In the genomic region with DNA sequence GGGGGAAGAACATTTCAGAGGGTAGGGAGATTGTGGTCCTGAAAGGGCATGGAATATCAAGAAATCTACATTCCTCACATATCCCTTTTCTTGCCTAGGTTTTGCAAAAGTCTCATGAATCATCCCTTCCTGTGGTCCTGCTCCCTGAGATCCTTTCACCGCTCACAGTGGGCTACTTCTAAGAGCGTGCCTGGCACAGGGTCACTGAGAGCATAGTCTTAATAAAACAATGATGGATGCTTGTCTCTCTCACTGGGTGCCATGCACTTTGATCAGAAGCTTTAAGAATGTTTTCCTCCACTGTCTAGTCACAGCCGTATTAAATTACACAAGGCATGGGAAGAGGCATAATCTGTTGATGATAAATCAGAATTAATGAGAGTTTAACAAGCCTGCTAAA, we compare ENCODE assay signal across 19 cellular contexts.
A peak's percentile ranks its signal among the peaks of the same experiment; 100 is the strongest.
DNase-seq lines count a peak whose midpoint lies in the region; ATAC-seq and TF ChIP-seq lines count a peak whose summit lies in the region.
"Had no signal": no experiment of that assay in that cellular context is flagged by ENCODE, and none has a peak within 500 bp of the region (broad histone marks: within the 10 kb centered on the region; RNA-seq: fewer than 3 reads in every experiment).

No MANE protein-coding gene starts in this region.

- 0 out of 2 replicates have a peak overlapping the region, but pooled peaks have one; percentile 12 for H3K27ac Mint-ChIP-seq in WTC11

- H3K36me3 Mint-ChIP-seq in WTC11, result peaks cover 3% of the 10 kb centered on the region; the same call in 1 of the 2 replicates

- TF ChIP-seq CTCF in A673 (conservative IDR thresholded peaks at IDR 0.05; ENCODE audit: low read depth, low read length) (no peak), WTC11 (IDR thresholded peaks at IDR 0.05) (no peak)

- no peak overlapping the region for H3K4me3 Mint-ChIP-seq in WTC11

- H3K9me3 ChIP-seq in A673 (ENCODE audit: low read depth, low read length, poor library complexity, severe bottlenecking) (peaks cover 27% of the 10 kb centered on the region), iPS-18a (ENCODE audit: control insufficient read depth, low read depth, low read length) (no peaks in the 10 kb centered on the region)

- no peak overlapping the region for H3K27ac ChIP-seq in A673 (ENCODE audit: low read depth, low read length, poor library complexity, severe bottlenecking)
- H3K27ac ChIP-seq in iPS-18a (ENCODE audit: low read length), result no peak overlapping the region
- H3K27ac ChIP-seq: C4-2B had no signal

- DNase-seq in A673 (ENCODE audit: low spot score), result peak; percentile 17
- DNase-seq in H7, result peak; percentile 25
- no peak for DNase-seq in WTC11 (ENCODE audit: low spot score)
- no peak for DNase-seq in SKM-1 (lab: John Stamatoyannopoulos, UW; ENCODE audit: unreplicated experiment)
- no peak for DNase-seq in DMS53 treated with DMSO at 0.1 percent for 48 hours (lab: John Stamatoyannopoulos, UW; ENCODE audit: unreplicated experiment)
- DNase-seq in C1 segment of cervical spinal cord (lab: John Stamatoyannopoulos, UW), result no peak
- no peak for DNase-seq in NCI-H2196 treated with DMSO at 0.1 percent for 48 hours (lab: John Stamatoyannopoulos, UW; ENCODE audit: unreplicated experiment)
- DNase-seq: DMS79, HCEC 1CT, NCI-H1105 treated with DMSO at 0.1 percent for 48 hours, NCI-H1694 treated with DMSO at 0.1 percent for 48 hours, NCI-H2227 treated with DMSO at 0.1 percent for 48 hours, NCI-H524 treated with DMSO at 0.1 percent for 48 hours, OCI-M1, SIG-M5, T-helper 1 cell had no signal

- H3K4me3 ChIP-seq in A673 (ENCODE audit: low read depth, low read length, poor library complexity, severe bottlenecking), result no peak overlapping the region
- no peak overlapping the region for H3K4me3 ChIP-seq in H7 (ENCODE audit: insufficient read depth, low read depth, low read length)
- H3K4me3 ChIP-seq in iPS-18a (ENCODE audit: low read length), result peak overlapping the region; percentile 33

- POLR2A ChIA-PET in A673 (lab: Charles Lee; ENCODE audit: low non-redundant PET) (no interaction called here), WTC11 (lab: Charles Lee) (interaction anchor here (0.8 kb wide), 1 partner anchor 39 kb away, joined by 3 read pairs; no protein-coding TSS in a partner anchor)

- intact Hi-C loops in A673 (cut with micrococcal nuclease; ENCODE audit: unreplicated experiment), result no loop called here

- H3K27me3 ChIP-seq in A673 (replicated peaks; ENCODE audit: insufficient read depth, low read depth, low read length, poor library complexity) (no peaks in the 10 kb centered on the region), H7 (ENCODE audit: control insufficient read depth, insufficient read depth, low read length) (no peaks in the 10 kb centered on the region), iPS-18a (ENCODE audit: control insufficient read depth, insufficient read depth, low read length) (peaks cover 8% of the 10 kb centered on the region)

- no peak overlapping the region for H3K9ac ChIP-seq in iPS-18a (ENCODE audit: low read length)

- H3K27me3 Mint-ChIP-seq in WTC11 (ENCODE audit: low read depth), result no peaks in the 10 kb centered on the region; the same call in 1 of the 2 replicates

- H3K9me3 Mint-ChIP-seq in WTC11, result peaks cover 7% of the 10 kb centered on the region

- peaks cover 67% of the 10 kb centered on the region for H3K4me1 Mint-ChIP-seq in WTC11

- no TSS peak for BruUV-seq in A673 (replicated peaks; lab: Mats Ljungman, UMichigan)

- ATAC-seq in WTC11, result peak; percentile 26
- ATAC-seq: SK-N-SH treated with all-trans-retinoic acid at 6 μM for 48 hours had no signal

- CTCF ChIA-PET in A673 (lab: Charles Lee) (no interaction called here), WTC11 (lab: Charles Lee) (interaction anchor here (1.2 kb wide), 1 partner anchor 47 kb away, joined by 4 read pairs; no protein-coding TSS in a partner anchor)

- no peaks in the 10 kb centered on the region for H3K4me1 ChIP-seq in A673 (ENCODE audit: insufficient read depth, low read length, poor library complexity, severe bottlenecking)
- H3K4me1 ChIP-seq in iPS-18a (ENCODE audit: control insufficient read depth, low read depth, low read length), result peaks cover 59% of the 10 kb centered on the region

- H3K36me3 ChIP-seq in A673 (ENCODE audit: insufficient read depth, low read length, poor library complexity, severe bottlenecking) (no peaks in the 10 kb centered on the region), H7 (replicated peaks; ENCODE audit: control insufficient read depth, insufficient read depth, low read length) (no peaks in the 10 kb centered on the region), iPS-18a (ENCODE audit: control insufficient read depth, low read depth, low read length) (no peaks in the 10 kb centered on the region)

TF ChIP-seq in WTC11, 78 proteins besides CTCF, POLR2A, EP300 and RAD21:
- TF ChIP-seq ZNF671 (CRISPR knock-in tag; IDR thresholded peaks at IDR 0.05) (no peak), CBFB (CRISPR knock-in tag; IDR thresholded peaks at IDR 0.05; ENCODE audit: low read depth) (no peak), ZNF423 (CRISPR knock-in tag; IDR thresholded peaks at IDR 0.05) (0 out of 2 replicates have a peak, but pooled peaks have one; percentile 32), SP1 (CRISPR knock-in tag; conservative IDR thresholded peaks at IDR 0.05) (no peak), NR2C2 (CRISPR knock-in tag; IDR thresholded peaks at IDR 0.05) (no peak), NFATC4 (CRISPR knock-in tag; IDR thresholded peaks at IDR 0.05) (no peak), ATF1 (CRISPR knock-in tag; IDR thresholded peaks at IDR 0.05) (no peak), ZNF396 (CRISPR knock-in tag; IDR thresholded peaks at IDR 0.05; ENCODE audit: borderline replicate concordance) (no peak), SMAD3 (CRISPR knock-in tag; IDR thresholded peaks at IDR 0.05; ENCODE audit: borderline replicate concordance) (no peak)
TF ChIP-seq in WTC11: peak in this region for 1.

Comparison
In these comparisons a context has a peak if more than half of its experiments do, and no peak if none do; other contexts are left out.
1. DNase-seq: peak in A673 (single experiment) and H7 (single experiment); none in WTC11 (single experiment), SKM-1 (single experiment), DMS53 treated with DMSO at 0.1 percent for 48 hours (single experiment), C1 segment of cervical spinal cord (0 of 14) and NCI-H2196 treated with DMSO at 0.1 percent for 48 hours (single experiment).